ENCODE assay signal across 8 cellular contexts in genomic region chr3:65342084-65342683, GRCh38.
A peak's percentile ranks its signal among the peaks of the same experiment; 100 is the strongest.
DNase-seq lines count a peak whose midpoint lies in the region; ATAC-seq and TF ChIP-seq lines count a peak whose summit lies in the region.

No MANE protein-coding gene starts in this region.

- POLR2A ChIA-PET in activated CD4-positive, alpha-beta T cell treated with anti-CD3 and anti-CD28 coated beads, Interleukin-2, amount 10 ng/mL, durations not matched to agents 7 days and 5 days (lab: Charles Lee), result no interaction called here

- H3K27me3 Mint-ChIP-seq in activated CD4-positive, alpha-beta T cell treated with anti-CD3 and anti-CD28 coated beads, Interleukin-2, amount 10 ng/mL, durations not matched to agents 7 days and 5 days, result no peaks in the 10 kb centered on the region
- H3K27me3 Mint-ChIP-seq in activated T-helper 1 cell treated with anti-CD3 and anti-CD28 coated beads, Interleukin-12 subunit alpha, Interleukin-12 subunit beta, Interleukin-2, Interleukin-4 antibody, amounts not matched to agents 30 ng/mL and 10 ng/mL and 1 ng/mL, durations not matched to agents 14 hours and 24 hours and 36 hours (ENCODE audit: insufficient read depth), result no peaks in the 10 kb centered on the region

- no peaks in the 10 kb centered on the region for H3K4me1 Mint-ChIP-seq in activated CD4-positive, alpha-beta T cell treated with anti-CD3 and anti-CD28 coated beads, Interleukin-2, amount 10 ng/mL, durations not matched to agents 7 days and 5 days
- no peaks in the 10 kb centered on the region for H3K4me1 Mint-ChIP-seq in activated T-helper 1 cell treated with anti-CD3 and anti-CD28 coated beads, Interleukin-12 subunit alpha, Interleukin-12 subunit beta, Interleukin-2, Interleukin-4 antibody, amounts not matched to agents 30 ng/mL and 10 ng/mL and 1 ng/mL, durations not matched to agents 14 hours and 24 hours and 36 hours (ENCODE audit: low read depth)

- peak; percentile 75 for TF ChIP-seq CTCF in foreskin keratinocyte (conservative IDR thresholded peaks at IDR 0.05)

- no peaks in the 10 kb centered on the region for H3K9me3 Mint-ChIP-seq in activated CD4-positive, alpha-beta T cell treated with anti-CD3 and anti-CD28 coated beads, Interleukin-2, amount 10 ng/mL, durations not matched to agents 7 days and 5 days
- peaks cover 3% of the 10 kb centered on the region for H3K9me3 Mint-ChIP-seq in activated T-helper 1 cell treated with anti-CD3 and anti-CD28 coated beads, Interleukin-12 subunit alpha, Interleukin-12 subunit beta, Interleukin-2, Interleukin-4 antibody, amounts not matched to agents 30 ng/mL and 10 ng/mL and 1 ng/mL, durations not matched to agents 14 hours and 24 hours and 36 hours

- CTCF ChIA-PET in activated CD4-positive, alpha-beta T cell treated with anti-CD3 and anti-CD28 coated beads, Interleukin-2, amount 10 ng/mL, durations not matched to agents 7 days and 5 days (lab: Charles Lee), result no interaction called here

- H3K36me3 Mint-ChIP-seq in activated CD4-positive, alpha-beta T cell treated with anti-CD3 and anti-CD28 coated beads, Interleukin-2, amount 10 ng/mL, durations not matched to agents 7 days and 5 days (ENCODE audit: low read depth), result no peaks in the 10 kb centered on the region
- H3K36me3 Mint-ChIP-seq in activated T-helper 1 cell treated with anti-CD3 and anti-CD28 coated beads, Interleukin-12 subunit alpha, Interleukin-12 subunit beta, Interleukin-2, Interleukin-4 antibody, amounts not matched to agents 30 ng/mL and 10 ng/mL and 1 ng/mL, durations not matched to agents 14 hours and 24 hours and 36 hours (ENCODE audit: low read depth), result no peaks in the 10 kb centered on the region

- peak; percentile 16 for DNase-seq in activated CD4-positive, alpha-beta T cell treated with anti-CD3 and anti-CD28 coated beads, Interleukin-2, amount 10 ng/mL, durations not matched to agents 7 days and 5 days
- no peak for DNase-seq in activated CD4-positive, alpha-beta T cell treated with anti-CD3 and anti-CD28 coated beads, Interleukin-2, amount 50 U/mL, for 4 hours
- peak in 1 of 2 donors; percentile 35 for DNase-seq in foreskin keratinocyte
- DNase-seq in stimulated activated CD4-positive, alpha-beta T cell treated with anti-CD3 and anti-CD28 coated beads, Interleukin-12 subunit alpha, Interleukin-12 subunit beta, amount 100 ng/mL, for 48 hours (ENCODE audit: low read depth in 2 of 3, low spot score in 1 of 3), result peak in 2 of 3 donors; percentile 12 to 14
- DNase-seq in activated T-helper 1 cell treated with anti-CD3 and anti-CD28 coated beads, Interleukin-12 subunit alpha, Interleukin-12 subunit beta, Interleukin-2, Interleukin-4 antibody, amounts not matched to agents 30 ng/mL and 10 ng/mL and 1 ng/mL, durations not matched to agents 14 hours and 24 hours and 36 hours (ENCODE audit: low spot score), result no peak

- intact Hi-C loops in activated T-helper 1 cell treated with anti-CD3 and anti-CD28 coated beads, Interleukin-12 subunit alpha, Interleukin-12 subunit beta, Interleukin-2, Interleukin-4 antibody, amounts not matched to agents 30 ng/mL and 10 ng/mL and 1 ng/mL, durations not matched to agents 14 hours and 24 hours and 36 hours (cut with micrococcal nuclease), result no loop called here

- H3K4me3 Mint-ChIP-seq in activated CD4-positive, alpha-beta T cell treated with anti-CD3 and anti-CD28 coated beads, Interleukin-2, amount 10 ng/mL, durations not matched to agents 7 days and 5 days, result no peak overlapping the region
- H3K4me3 Mint-ChIP-seq in activated T-helper 1 cell treated with anti-CD3 and anti-CD28 coated beads, Interleukin-12 subunit alpha, Interleukin-12 subunit beta, Interleukin-2, Interleukin-4 antibody, amounts not matched to agents 30 ng/mL and 10 ng/mL and 1 ng/mL, durations not matched to agents 14 hours and 24 hours and 36 hours, result no peak overlapping the region

- H3K4me1 ChIP-seq in foreskin keratinocyte, result no peaks in the 10 kb centered on the region

- no peak overlapping the region for H3K27ac ChIP-seq in foreskin keratinocyte

- peaks cover 4% of the 10 kb centered on the region for H3K27me3 ChIP-seq in foreskin keratinocyte

- ATAC-seq in HG03439 (IDR thresholded peaks at IDR 0.05; ENCODE audit: unreplicated experiment), result peak; percentile 76
- ATAC-seq in SK-N-SH treated with all-trans-retinoic acid at 6 μM for 48 hours, result peak; percentile 90
- ATAC-seq in foreskin keratinocyte, result peak; percentile 86
- no peak for ATAC-seq in HG03280 (IDR thresholded peaks at IDR 0.05; ENCODE audit: unreplicated experiment)

- no peak overlapping the region for H3K27ac Mint-ChIP-seq in activated CD4-positive, alpha-beta T cell treated with anti-CD3 and anti-CD28 coated beads, Interleukin-2, amount 10 ng/mL, durations not matched to agents 7 days and 5 days
- no peak overlapping the region for H3K27ac Mint-ChIP-seq in activated T-helper 1 cell treated with anti-CD3 and anti-CD28 coated beads, Interleukin-12 subunit alpha, Interleukin-12 subunit beta, Interleukin-2, Interleukin-4 antibody, amounts not matched to agents 30 ng/mL and 10 ng/mL and 1 ng/mL, durations not matched to agents 14 hours and 24 hours and 36 hours

TF ChIP-seq in SK-N-SH treated with all-trans-retinoic acid at 6 μM for 48 hours, 23 proteins besides CTCF, POLR2A, EP300 and RAD21:
- no peak for TF ChIP-seq POU6F1 (CRISPR knock-in tag; IDR thresholded peaks at IDR 0.05; ENCODE audit: borderline replicate concordance, low read depth)
- no peak for TF ChIP-seq CREB5 (CRISPR knock-in tag; IDR thresholded peaks at IDR 0.05; ENCODE audit: low read depth)
- TF ChIP-seq RARB (CRISPR knock-in tag; IDR thresholded peaks at IDR 0.05), result no peak
- no peak for TF ChIP-seq CSDC2 (CRISPR knock-in tag; IDR thresholded peaks at IDR 0.05)
TF ChIP-seq in SK-N-SH treated with all-trans-retinoic acid at 6 μM for 48 hours: peak in this region for 0.

Comparison
In these comparisons a context has a peak if more than half of its experiments do, and no peak if none do; other contexts are left out.
1. DNase-seq: peak in activated CD4-positive, alpha-beta T cell treated with anti-CD3 and anti-CD28 coated beads, Interleukin-2, amount 10 ng/mL, durations not matched to agents 7 days and 5 days (single experiment) and stimulated activated CD4-positive, alpha-beta T cell treated with anti-CD3 and anti-CD28 coated beads, Interleukin-12 subunit alpha, Interleukin-12 subunit beta, amount 100 ng/mL, for 48 hours (2 of 3); none in activated CD4-positive, alpha-beta T cell treated with anti-CD3 and anti-CD28 coated beads, Interleukin-2, amount 50 U/mL, for 4 hours (0 of 2) and activated T-helper 1 cell treated with anti-CD3 and anti-CD28 coated beads, Interleukin-12 subunit alpha, Interleukin-12 subunit beta, Interleukin-2, Interleukin-4 antibody, amounts not matched to agents 30 ng/mL and 10 ng/mL and 1 ng/mL, durations not matched to agents 14 hours and 24 hours and 36 hours (single experiment).